In the genomic region with DNA sequence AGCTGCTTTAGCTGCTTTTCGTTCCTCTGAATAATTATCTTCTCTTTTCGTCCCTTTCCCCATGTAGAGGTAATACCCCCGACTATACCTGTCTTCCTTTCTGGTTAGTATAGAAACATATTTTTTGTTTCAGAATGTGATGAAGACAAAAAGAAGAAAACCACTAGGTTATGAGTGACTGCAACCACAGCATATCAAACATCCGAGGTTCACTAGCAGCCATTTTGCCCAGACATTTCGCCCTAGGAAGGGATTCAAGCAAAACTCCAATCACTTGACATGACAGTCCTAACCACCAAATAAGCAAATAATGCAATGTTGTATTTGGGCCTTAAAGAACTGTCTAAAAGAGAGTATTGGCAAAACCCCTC, we compare ENCODE assay signal across 1 cellular context.
A peak's percentile ranks its signal among the peaks of the same experiment; 100 is the strongest.
TF ChIP-seq lines count a peak whose summit lies in the region.

No MANE protein-coding gene starts in this region.

TF ChIP-seq in HepG2, 621 proteins besides CTCF, POLR2A, EP300 and RAD21 (continued from another document and continues in another):
- TF ChIP-seq, protein P1, sequence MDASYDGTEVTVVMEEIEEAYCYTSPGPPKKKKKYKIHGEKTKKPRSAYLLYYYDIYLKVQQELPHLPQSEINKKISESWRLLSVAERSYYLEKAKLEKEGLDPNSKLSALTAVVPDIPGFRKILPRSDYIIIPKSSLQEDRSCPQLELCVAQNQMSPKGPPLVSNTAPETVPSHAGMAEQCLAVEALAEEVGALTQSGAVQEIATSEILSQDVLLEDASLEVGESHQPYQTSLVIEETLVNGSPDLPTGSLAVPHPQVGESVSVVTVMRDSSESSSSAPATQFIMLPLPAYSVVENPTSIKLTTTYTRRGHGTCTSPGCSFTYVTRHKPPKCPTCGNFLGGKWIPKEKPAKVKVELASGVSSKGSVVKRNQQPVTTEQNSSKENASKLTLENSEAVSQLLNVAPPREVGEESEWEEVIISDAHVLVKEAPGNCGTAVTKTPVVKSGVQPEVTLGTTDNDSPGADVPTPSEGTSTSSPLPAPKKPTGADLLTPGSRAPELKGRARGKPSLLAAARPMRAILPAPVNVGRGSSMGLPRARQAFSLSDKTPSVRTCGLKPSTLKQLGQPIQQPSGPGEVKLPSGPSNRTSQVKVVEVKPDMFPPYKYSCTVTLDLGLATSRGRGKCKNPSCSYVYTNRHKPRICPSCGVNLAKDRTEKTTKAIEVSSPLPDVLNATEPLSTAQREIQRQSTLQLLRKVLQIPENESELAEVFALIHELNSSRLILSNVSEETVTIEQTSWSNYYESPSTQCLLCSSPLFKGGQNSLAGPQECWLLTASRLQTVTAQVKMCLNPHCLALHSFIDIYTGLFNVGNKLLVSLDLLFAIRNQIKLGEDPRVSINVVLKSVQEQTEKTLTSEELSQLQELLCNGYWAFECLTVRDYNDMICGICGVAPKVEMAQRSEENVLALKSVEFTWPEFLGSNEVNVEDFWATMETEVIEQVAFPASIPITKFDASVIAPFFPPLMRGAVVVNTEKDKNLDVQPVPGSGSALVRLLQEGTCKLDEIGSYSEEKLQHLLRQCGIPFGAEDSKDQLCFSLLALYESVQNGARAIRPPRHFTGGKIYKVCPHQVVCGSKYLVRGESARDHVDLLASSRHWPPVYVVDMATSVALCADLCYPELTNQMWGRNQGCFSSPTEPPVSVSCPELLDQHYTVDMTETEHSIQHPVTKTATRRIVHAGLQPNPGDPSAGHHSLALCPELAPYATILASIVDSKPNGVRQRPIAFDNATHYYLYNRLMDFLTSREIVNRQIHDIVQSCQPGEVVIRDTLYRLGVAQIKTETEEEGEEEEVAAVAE (CRISPR knock-in tag; IDR thresholded peaks at IDR 0.05; ENCODE audit: borderline replicate concordance), result no peak; the same call in 1 of the 2 replicates
- TF ChIP-seq, protein P2, sequence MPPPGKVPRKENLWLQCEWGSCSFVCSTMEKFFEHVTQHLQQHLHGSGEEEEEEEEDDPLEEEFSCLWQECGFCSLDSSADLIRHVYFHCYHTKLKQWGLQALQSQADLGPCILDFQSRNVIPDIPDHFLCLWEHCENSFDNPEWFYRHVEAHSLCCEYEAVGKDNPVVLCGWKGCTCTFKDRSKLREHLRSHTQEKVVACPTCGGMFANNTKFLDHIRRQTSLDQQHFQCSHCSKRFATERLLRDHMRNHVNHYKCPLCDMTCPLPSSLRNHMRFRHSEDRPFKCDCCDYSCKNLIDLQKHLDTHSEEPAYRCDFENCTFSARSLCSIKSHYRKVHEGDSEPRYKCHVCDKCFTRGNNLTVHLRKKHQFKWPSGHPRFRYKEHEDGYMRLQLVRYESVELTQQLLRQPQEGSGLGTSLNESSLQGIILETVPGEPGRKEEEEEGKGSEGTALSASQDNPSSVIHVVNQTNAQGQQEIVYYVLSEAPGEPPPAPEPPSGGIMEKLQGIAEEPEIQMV (CRISPR knock-in tag; IDR thresholded peaks at IDR 0.05; ENCODE audit: low read depth), result no peak
- TF ChIP-seq PHF20 (CRISPR knock-in tag; IDR thresholded peaks at IDR 0.05) (no peak), RCOR2 (CRISPR knock-in tag; IDR thresholded peaks at IDR 0.05) (no peak), ZNF660 (CRISPR knock-in tag; IDR thresholded peaks at IDR 0.05; ENCODE audit: borderline replicate concordance, low read depth) (no peak), ONECUT2 (CRISPR knock-in tag; IDR thresholded peaks at IDR 0.05) (no peak), ZNF136 (CRISPR knock-in tag; IDR thresholded peaks at IDR 0.05; ENCODE audit: low read depth) (no peak; the same call in 1 of the 2 replicates), AHR (CRISPR knock-in tag; IDR thresholded peaks at IDR 0.05) (no peak), HNRNPLL (IDR thresholded peaks at IDR 0.05; ENCODE audit: low read depth, low read length, poor library complexity, severe bottlenecking) (no peak), ZMYM3 (CRISPR knock-in tag; IDR thresholded peaks at IDR 0.05) (no peak), NFE2L2 (IDR thresholded peaks at IDR 0.05; ENCODE audit: low read length) (no peak), SNAI1 (CRISPR knock-in tag; IDR thresholded peaks at IDR 0.05; ENCODE audit: borderline replicate concordance) (0 out of 2 replicates have a peak, but pooled peaks have one; percentile 49), RBAK (CRISPR knock-in tag; IDR thresholded peaks at IDR 0.05) (no peak), SMYD3 (CRISPR knock-in tag; IDR thresholded peaks at IDR 0.05) (0 out of 2 replicates have a peak, but pooled peaks have one; percentile 6), ZFP36L1 (CRISPR knock-in tag; IDR thresholded peaks at IDR 0.05) (no peak), SMAD3 (CRISPR knock-in tag; IDR thresholded peaks at IDR 0.05) (no peak), TOPORS (CRISPR knock-in tag; IDR thresholded peaks at IDR 0.05) (no peak), PPARG (CRISPR knock-in tag; conservative IDR thresholded peaks at IDR 0.05) (no peak), ZNF629 (CRISPR knock-in tag; conservative IDR thresholded peaks at IDR 0.05) (no peak), GATAD2A (CRISPR knock-in tag; IDR thresholded peaks at IDR 0.05) (no peak), AKAP8 (CRISPR knock-in tag; IDR thresholded peaks at IDR 0.05) (no peak; the same call in 1 of the 2 replicates), ZNF615 (CRISPR knock-in tag; IDR thresholded peaks at IDR 0.05; ENCODE audit: borderline replicate concordance) (no peak)
- TF ChIP-seq, protein P3, sequence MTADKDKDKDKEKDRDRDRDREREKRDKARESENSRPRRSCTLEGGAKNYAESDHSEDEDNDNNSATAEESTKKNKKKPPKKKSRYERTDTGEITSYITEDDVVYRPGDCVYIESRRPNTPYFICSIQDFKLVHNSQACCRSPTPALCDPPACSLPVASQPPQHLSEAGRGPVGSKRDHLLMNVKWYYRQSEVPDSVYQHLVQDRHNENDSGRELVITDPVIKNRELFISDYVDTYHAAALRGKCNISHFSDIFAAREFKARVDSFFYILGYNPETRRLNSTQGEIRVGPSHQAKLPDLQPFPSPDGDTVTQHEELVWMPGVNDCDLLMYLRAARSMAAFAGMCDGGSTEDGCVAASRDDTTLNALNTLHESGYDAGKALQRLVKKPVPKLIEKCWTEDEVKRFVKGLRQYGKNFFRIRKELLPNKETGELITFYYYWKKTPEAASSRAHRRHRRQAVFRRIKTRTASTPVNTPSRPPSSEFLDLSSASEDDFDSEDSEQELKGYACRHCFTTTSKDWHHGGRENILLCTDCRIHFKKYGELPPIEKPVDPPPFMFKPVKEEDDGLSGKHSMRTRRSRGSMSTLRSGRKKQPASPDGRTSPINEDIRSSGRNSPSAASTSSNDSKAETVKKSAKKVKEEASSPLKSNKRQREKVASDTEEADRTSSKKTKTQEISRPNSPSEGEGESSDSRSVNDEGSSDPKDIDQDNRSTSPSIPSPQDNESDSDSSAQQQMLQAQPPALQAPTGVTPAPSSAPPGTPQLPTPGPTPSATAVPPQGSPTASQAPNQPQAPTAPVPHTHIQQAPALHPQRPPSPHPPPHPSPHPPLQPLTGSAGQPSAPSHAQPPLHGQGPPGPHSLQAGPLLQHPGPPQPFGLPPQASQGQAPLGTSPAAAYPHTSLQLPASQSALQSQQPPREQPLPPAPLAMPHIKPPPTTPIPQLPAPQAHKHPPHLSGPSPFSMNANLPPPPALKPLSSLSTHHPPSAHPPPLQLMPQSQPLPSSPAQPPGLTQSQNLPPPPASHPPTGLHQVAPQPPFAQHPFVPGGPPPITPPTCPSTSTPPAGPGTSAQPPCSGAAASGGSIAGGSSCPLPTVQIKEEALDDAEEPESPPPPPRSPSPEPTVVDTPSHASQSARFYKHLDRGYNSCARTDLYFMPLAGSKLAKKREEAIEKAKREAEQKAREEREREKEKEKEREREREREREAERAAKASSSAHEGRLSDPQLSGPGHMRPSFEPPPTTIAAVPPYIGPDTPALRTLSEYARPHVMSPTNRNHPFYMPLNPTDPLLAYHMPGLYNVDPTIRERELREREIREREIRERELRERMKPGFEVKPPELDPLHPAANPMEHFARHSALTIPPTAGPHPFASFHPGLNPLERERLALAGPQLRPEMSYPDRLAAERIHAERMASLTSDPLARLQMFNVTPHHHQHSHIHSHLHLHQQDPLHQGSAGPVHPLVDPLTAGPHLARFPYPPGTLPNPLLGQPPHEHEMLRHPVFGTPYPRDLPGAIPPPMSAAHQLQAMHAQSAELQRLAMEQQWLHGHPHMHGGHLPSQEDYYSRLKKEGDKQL (CRISPR knock-in tag; IDR thresholded peaks at IDR 0.05; ENCODE audit: low read depth), result no peak
- TF ChIP-seq, protein P4, sequence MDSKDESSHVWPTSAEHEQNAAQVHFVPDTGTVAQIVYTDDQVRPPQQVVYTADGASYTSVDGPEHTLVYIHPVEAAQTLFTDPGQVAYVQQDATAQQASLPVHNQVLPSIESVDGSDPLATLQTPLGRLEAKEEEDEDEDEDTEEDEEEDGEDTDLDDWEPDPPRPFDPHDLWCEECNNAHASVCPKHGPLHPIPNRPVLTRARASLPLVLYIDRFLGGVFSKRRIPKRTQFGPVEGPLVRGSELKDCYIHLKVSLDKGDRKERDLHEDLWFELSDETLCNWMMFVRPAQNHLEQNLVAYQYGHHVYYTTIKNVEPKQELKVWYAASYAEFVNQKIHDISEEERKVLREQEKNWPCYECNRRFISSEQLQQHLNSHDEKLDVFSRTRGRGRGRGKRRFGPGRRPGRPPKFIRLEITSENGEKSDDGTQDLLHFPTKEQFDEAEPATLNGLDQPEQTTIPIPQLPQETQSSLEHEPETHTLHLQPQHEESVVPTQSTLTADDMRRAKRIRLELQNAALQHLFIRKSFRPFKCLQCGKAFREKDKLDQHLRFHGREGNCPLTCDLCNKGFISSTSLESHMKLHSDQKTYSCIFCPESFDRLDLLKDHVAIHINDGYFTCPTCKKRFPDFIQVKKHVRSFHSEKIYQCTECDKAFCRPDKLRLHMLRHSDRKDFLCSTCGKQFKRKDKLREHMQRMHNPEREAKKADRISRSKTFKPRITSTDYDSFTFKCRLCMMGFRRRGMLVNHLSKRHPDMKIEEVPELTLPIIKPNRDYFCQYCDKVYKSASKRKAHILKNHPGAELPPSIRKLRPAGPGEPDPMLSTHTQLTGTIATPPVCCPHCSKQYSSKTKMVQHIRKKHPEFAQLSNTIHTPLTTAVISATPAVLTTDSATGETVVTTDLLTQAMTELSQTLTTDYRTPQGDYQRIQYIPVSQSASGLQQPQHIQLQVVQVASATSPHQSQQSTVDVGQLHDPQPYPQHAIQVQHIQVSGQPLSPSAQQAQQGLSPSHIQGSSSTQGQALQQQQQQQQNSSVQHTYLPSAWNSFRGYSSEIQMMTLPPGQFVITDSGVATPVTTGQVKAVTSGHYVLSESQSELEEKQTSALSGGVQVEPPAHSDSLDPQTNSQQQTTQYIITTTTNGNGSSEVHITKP (CRISPR knock-in tag; IDR thresholded peaks at IDR 0.05; ENCODE audit: low read depth), result no peak
- TF ChIP-seq, protein P5, sequence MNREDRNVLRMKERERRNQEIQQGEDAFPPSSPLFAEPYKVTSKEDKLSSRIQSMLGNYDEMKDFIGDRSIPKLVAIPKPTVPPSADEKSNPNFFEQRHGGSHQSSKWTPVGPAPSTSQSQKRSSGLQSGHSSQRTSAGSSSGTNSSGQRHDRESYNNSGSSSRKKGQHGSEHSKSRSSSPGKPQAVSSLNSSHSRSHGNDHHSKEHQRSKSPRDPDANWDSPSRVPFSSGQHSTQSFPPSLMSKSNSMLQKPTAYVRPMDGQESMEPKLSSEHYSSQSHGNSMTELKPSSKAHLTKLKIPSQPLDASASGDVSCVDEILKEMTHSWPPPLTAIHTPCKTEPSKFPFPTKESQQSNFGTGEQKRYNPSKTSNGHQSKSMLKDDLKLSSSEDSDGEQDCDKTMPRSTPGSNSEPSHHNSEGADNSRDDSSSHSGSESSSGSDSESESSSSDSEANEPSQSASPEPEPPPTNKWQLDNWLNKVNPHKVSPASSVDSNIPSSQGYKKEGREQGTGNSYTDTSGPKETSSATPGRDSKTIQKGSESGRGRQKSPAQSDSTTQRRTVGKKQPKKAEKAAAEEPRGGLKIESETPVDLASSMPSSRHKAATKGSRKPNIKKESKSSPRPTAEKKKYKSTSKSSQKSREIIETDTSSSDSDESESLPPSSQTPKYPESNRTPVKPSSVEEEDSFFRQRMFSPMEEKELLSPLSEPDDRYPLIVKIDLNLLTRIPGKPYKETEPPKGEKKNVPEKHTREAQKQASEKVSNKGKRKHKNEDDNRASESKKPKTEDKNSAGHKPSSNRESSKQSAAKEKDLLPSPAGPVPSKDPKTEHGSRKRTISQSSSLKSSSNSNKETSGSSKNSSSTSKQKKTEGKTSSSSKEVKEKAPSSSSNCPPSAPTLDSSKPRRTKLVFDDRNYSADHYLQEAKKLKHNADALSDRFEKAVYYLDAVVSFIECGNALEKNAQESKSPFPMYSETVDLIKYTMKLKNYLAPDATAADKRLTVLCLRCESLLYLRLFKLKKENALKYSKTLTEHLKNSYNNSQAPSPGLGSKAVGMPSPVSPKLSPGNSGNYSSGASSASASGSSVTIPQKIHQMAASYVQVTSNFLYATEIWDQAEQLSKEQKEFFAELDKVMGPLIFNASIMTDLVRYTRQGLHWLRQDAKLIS (CRISPR knock-in tag; IDR thresholded peaks at IDR 0.05), result no peak
- TF ChIP-seq, protein P6, sequence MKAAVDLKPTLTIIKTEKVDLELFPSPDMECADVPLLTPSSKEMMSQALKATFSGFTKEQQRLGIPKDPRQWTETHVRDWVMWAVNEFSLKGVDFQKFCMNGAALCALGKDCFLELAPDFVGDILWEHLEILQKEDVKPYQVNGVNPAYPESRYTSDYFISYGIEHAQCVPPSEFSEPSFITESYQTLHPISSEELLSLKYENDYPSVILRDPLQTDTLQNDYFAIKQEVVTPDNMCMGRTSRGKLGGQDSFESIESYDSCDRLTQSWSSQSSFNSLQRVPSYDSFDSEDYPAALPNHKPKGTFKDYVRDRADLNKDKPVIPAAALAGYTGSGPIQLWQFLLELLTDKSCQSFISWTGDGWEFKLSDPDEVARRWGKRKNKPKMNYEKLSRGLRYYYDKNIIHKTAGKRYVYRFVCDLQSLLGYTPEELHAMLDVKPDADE (CRISPR knock-in tag; IDR thresholded peaks at IDR 0.05), result no peak
- TF ChIP-seq, protein P7, sequence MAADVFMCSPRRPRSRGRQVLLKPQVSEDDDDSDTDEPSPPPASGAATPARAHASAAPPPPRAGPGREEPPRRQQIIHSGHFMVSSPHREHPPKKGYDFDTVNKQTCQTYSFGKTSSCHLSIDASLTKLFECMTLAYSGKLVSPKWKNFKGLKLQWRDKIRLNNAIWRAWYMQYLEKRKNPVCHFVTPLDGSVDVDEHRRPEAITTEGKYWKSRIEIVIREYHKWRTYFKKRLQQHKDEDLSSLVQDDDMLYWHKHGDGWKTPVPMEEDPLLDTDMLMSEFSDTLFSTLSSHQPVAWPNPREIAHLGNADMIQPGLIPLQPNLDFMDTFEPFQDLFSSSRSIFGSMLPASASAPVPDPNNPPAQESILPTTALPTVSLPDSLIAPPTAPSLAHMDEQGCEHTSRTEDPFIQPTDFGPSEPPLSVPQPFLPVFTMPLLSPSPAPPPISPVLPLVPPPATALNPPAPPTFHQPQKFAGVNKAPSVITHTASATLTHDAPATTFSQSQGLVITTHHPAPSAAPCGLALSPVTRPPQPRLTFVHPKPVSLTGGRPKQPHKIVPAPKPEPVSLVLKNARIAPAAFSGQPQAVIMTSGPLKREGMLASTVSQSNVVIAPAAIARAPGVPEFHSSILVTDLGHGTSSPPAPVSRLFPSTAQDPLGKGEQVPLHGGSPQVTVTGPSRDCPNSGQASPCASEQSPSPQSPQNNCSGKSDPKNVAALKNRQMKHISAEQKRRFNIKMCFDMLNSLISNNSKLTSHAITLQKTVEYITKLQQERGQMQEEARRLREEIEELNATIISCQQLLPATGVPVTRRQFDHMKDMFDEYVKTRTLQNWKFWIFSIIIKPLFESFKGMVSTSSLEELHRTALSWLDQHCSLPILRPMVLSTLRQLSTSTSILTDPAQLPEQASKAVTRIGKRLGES (CRISPR knock-in tag; IDR thresholded peaks at IDR 0.05; ENCODE audit: borderline replicate concordance), result 0 out of 2 replicates have a peak, but pooled peaks have one; percentile 8
